21 cellular contexts compared by ENCODE assay signal in the genomic region with DNA sequence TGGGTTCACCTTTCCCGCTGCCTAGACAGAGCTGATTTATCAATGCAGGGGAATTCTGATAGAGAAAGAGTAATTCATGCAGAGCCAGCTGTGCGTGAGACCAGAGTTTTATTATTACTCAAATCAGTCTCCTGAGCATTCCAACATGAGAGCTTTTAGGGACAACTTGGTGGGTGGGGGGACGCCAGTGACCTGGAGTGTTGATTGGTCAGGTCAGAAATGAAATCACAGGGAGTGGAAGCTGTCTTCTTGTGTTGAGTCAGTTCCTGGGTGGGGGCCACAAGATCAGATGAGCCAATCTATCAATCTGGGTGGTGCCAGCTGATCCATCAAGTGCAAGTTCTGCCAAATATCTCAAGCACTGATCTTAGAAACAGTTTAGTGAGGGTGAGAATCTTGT.
"Had no signal": no experiment of that assay in that cellular context is flagged by ENCODE, and none has a peak within 500 bp of the region (broad histone marks: within the 10 kb centered on the region; RNA-seq: fewer than 3 reads in every experiment).

No MANE protein-coding gene starts in this region.

- H3K4me1 Mint-ChIP-seq: stimulated activated effector memory CD8-positive, alpha-beta T cell treated with anti-CD3 and anti-CD28 coated beads, Interleukin-12 subunit alpha, Interleukin-12 subunit beta, amount 100 ng/mL, for 72 hours had no signal

- H3K36me3 Mint-ChIP-seq: stimulated activated effector memory CD8-positive, alpha-beta T cell treated with anti-CD3 and anti-CD28 coated beads, Interleukin-12 subunit alpha, Interleukin-12 subunit beta, amount 100 ng/mL, for 72 hours had no signal

- H3K9me3 Mint-ChIP-seq: T-helper 1 cell treated with Interleukin-12 subunit alpha and Interleukin-12 subunit beta and Interleukin-4 antibody, amounts not matched to agents 30 μg/mL and 1 μg/mL, for 36 hours had no signal

- H3K27me3 ChIP-seq: esophagus muscularis mucosa had no signal

- H3K27ac Mint-ChIP-seq: activated T-cell treated with anti-CD3 and anti-CD28 coated beads, Interleukin-2, amount 50 U/mL, for 72 hours; nephron; stimulated activated effector memory CD8-positive, alpha-beta T cell treated with anti-CD3 and anti-CD28 coated beads, Interleukin-12 subunit alpha, Interleukin-12 subunit beta, amount 100 ng/mL, for 72 hours; T-helper 1 cell treated with Interleukin-12 subunit alpha and Interleukin-12 subunit beta and Interleukin-4 antibody, amounts not matched to agents 30 μg/mL and 1 μg/mL, for 36 hours had no signal

- H3K4me3 Mint-ChIP-seq: activated T-cell treated with anti-CD3 and anti-CD28 coated beads, Interleukin-2, amount 50 U/mL, for 72 hours; nephron; stimulated activated effector memory CD8-positive, alpha-beta T cell treated with anti-CD3 and anti-CD28 coated beads, Interleukin-12 subunit alpha, Interleukin-12 subunit beta, amount 100 ng/mL, for 72 hours; T-helper 1 cell treated with Interleukin-12 subunit alpha and Interleukin-12 subunit beta and Interleukin-4 antibody, amounts not matched to agents 30 μg/mL and 1 μg/mL, for 36 hours had no signal

- DNase-seq: activated CD4-positive, alpha-beta T cell treated with anti-CD3 and anti-CD28 coated beads, Interleukin-2, amount 50 U/mL, for 1 hour; activated CD8-positive, alpha-beta memory T cell treated with anti-CD3 and anti-CD28 coated beads for 24 hours; activated CD8-positive, alpha-beta memory T cell treated with anti-CD3 and anti-CD28 coated beads, Interleukin-2, amount 50 U/mL, for 48 hours; activated effector memory CD4-positive, alpha-beta T cell treated with anti-CD3 and anti-CD28 coated beads, Interleukin-2, amount 50 U/mL, for 16 hours; activated naive CD4-positive, alpha-beta T cell treated with anti-CD3 and anti-CD28 coated beads, Interleukin-2, amount 50 U/mL, for 16 hours; activated T-cell treated with anti-CD3 and anti-CD28 coated beads, Interleukin-2, amount 50 U/mL, for 72 hours; aorta; cerebellar nuclear complex; effector CD4-positive, alpha-beta T cell; hippocampal formation; islet precursor cell; lower lobe of right lung; midbrain; stimulated activated CD4-positive, alpha-beta T cell treated with anti-CD3 and anti-CD28 coated beads, Interleukin-4, amount 100 ng/mL, for 24 hours had no signal

- ATAC-seq: activated CD4-positive, CD25-positive, alpha-beta regulatory T cell treated with anti-CD3 and anti-CD28 coated beads, Interleukin-2, amount 50 U/mL, for 24 hours; activated T-cell treated with anti-CD3 and anti-CD28 coated beads, Interleukin-2, amount 50 U/mL, for 72 hours; sciatic nerve; stimulated activated effector memory CD8-positive, alpha-beta T cell treated with anti-CD3 and anti-CD28 coated beads, Interleukin-12 subunit alpha, Interleukin-12 subunit beta, amount 100 ng/mL, for 72 hours had no signal

- H3K9me3 ChIP-seq: esophagus muscularis mucosa, lower lobe of right lung, thoracic aorta had no signal

- H3K27ac ChIP-seq: esophagus muscularis mucosa, lower lobe of right lung, thoracic aorta had no signal

- H3K4me3 ChIP-seq: esophagus muscularis mucosa, lower lobe of right lung, thoracic aorta had no signal

- H3K36me3 ChIP-seq: esophagus muscularis mucosa, lower lobe of right lung, thoracic aorta had no signal
